Comparison of ENCODE assay signal across 2 cellular contexts in genomic region chr1:109197163-109198042, GRCh38.
A peak's percentile ranks its signal among the peaks of the same experiment; 100 is the strongest.
TF ChIP-seq lines count a peak whose summit lies in the region.

No MANE protein-coding gene starts in this region.

TF ChIP-seq in HEK293, 187 proteins besides CTCF, POLR2A, EP300 and RAD21 (continued from another document):
- TF ChIP-seq ZNF280C (tag by site-specific recombination; IDR thresholded peaks at IDR 0.05) (no peak), ZNF529 (tag by site-specific recombination; IDR thresholded peaks at IDR 0.05; ENCODE audit: insufficient replicate concordance) (no peak), MYNN (tag by site-specific recombination; IDR thresholded peaks at IDR 0.05; ENCODE audit: borderline replicate concordance) (no peak), ZNF138 (tag by site-specific recombination; IDR thresholded peaks at IDR 0.05; ENCODE audit: borderline replicate concordance) (no peak), ZNF350 (tag by site-specific recombination; IDR thresholded peaks at IDR 0.05) (no peak), ZEB2 (tag by site-specific recombination; IDR thresholded peaks at IDR 0.05) (no peak)
- TF ChIP-seq, protein P1, sequence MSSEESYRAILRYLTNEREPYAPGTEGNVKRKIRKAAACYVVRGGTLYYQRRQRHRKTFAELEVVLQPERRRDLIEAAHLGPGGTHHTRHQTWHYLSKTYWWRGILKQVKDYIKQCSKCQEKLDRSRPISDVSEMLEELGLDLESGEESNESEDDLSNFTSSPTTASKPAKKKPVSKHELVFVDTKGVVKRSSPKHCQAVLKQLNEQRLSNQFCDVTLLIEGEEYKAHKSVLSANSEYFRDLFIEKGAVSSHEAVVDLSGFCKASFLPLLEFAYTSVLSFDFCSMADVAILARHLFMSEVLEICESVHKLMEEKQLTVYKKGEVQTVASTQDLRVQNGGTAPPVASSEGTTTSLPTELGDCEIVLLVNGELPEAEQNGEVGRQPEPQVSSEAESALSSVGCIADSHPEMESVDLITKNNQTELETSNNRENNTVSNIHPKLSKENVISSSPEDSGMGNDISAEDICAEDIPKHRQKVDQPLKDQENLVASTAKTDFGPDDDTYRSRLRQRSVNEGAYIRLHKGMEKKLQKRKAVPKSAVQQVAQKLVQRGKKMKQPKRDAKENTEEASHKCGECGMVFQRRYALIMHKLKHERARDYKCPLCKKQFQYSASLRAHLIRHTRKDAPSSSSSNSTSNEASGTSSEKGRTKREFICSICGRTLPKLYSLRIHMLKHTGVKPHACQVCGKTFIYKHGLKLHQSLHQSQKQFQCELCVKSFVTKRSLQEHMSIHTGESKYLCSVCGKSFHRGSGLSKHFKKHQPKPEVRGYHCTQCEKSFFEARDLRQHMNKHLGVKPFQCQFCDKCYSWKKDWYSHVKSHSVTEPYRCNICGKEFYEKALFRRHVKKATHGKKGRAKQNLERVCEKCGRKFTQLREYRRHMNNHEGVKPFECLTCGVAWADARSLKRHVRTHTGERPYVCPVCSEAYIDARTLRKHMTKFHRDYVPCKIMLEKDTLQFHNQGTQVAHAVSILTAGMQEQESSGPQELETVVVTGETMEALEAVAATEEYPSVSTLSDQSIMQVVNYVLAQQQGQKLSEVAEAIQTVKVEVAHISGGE (tag by site-specific recombination; conservative IDR thresholded peaks at IDR 0.05; ENCODE audit: low read depth) = no peak
TF ChIP-seq in HEK293: peak in this region for 11.

TF ChIP-seq in HepG2, 621 proteins besides CTCF, POLR2A, EP300 and RAD21 (continued from another document and continues in another):
- TF ChIP-seq, protein P2, sequence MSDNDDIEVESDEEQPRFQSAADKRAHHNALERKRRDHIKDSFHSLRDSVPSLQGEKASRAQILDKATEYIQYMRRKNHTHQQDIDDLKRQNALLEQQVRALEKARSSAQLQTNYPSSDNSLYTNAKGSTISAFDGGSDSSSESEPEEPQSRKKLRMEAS (IDR thresholded peaks at IDR 0.05) = no peak
- TF ChIP-seq SOX6 (IDR thresholded peaks at IDR 0.05) = no peak
- no peak for TF ChIP-seq SOX6 (CRISPR knock-in tag; IDR thresholded peaks at IDR 0.05)
- TF ChIP-seq ZNF788 (CRISPR knock-in tag; IDR thresholded peaks at IDR 0.05; ENCODE audit: borderline replicate concordance) = no peak
- no peak for TF ChIP-seq AHDC1 (CRISPR knock-in tag; IDR thresholded peaks at IDR 0.05; ENCODE audit: borderline replicate concordance)
- TF ChIP-seq, protein P3, sequence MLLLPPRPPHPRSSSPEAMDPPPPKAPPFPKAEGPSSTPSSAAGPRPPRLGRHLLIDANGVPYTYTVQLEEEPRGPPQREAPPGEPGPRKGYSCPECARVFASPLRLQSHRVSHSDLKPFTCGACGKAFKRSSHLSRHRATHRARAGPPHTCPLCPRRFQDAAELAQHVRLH (CRISPR knock-in tag; IDR thresholded peaks at IDR 0.05; ENCODE audit: borderline replicate concordance, low read depth) = no peak
- TF ChIP-seq ZNF318 (CRISPR knock-in tag; IDR thresholded peaks at IDR 0.05) = no peak
- TF ChIP-seq ZNF121 (CRISPR knock-in tag; IDR thresholded peaks at IDR 0.05) = peak; percentile 52; the same call in 1 of the 2 replicates
- TF ChIP-seq ZNF138 (CRISPR knock-in tag; IDR thresholded peaks at IDR 0.05; ENCODE audit: low read depth) = no peak
- TF ChIP-seq ZNF576 (CRISPR knock-in tag; IDR thresholded peaks at IDR 0.05) = no peak
- TF ChIP-seq DNMT1 (CRISPR knock-in tag; IDR thresholded peaks at IDR 0.05) = no peak
- no peak for TF ChIP-seq PITX1 (CRISPR knock-in tag; IDR thresholded peaks at IDR 0.05)
- TF ChIP-seq ZNF780A (CRISPR knock-in tag; IDR thresholded peaks at IDR 0.05) = no peak
- TF ChIP-seq MIXL1 (CRISPR knock-in tag; IDR thresholded peaks at IDR 0.05) = no peak
- 0 out of 2 replicates have a peak, but pooled peaks have one; percentile 25 for TF ChIP-seq YEATS4 (CRISPR knock-in tag; IDR thresholded peaks at IDR 0.05; ENCODE audit: borderline replicate concordance)
- TF ChIP-seq, protein P4, sequence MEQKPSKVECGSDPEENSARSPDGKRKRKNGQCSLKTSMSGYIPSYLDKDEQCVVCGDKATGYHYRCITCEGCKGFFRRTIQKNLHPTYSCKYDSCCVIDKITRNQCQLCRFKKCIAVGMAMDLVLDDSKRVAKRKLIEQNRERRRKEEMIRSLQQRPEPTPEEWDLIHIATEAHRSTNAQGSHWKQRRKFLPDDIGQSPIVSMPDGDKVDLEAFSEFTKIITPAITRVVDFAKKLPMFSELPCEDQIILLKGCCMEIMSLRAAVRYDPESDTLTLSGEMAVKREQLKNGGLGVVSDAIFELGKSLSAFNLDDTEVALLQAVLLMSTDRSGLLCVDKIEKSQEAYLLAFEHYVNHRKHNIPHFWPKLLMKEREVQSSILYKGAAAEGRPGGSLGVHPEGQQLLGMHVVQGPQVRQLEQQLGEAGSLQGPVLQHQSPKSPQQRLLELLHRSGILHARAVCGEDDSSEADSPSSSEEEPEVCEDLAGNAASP (CRISPR knock-in tag; IDR thresholded peaks at IDR 0.05; ENCODE audit: borderline replicate concordance) = no peak
- TF ChIP-seq, protein P5, sequence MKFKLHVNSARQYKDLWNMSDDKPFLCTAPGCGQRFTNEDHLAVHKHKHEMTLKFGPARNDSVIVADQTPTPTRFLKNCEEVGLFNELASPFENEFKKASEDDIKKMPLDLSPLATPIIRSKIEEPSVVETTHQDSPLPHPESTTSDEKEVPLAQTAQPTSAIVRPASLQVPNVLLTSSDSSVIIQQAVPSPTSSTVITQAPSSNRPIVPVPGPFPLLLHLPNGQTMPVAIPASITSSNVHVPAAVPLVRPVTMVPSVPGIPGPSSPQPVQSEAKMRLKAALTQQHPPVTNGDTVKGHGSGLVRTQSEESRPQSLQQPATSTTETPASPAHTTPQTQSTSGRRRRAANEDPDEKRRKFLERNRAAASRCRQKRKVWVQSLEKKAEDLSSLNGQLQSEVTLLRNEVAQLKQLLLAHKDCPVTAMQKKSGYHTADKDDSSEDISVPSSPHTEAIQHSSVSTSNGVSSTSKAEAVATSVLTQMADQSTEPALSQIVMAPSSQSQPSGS (CRISPR knock-in tag; IDR thresholded peaks at IDR 0.05) = no peak
- no peak for TF ChIP-seq ERF (CRISPR knock-in tag; IDR thresholded peaks at IDR 0.05)
- TF ChIP-seq ZNF639 (CRISPR knock-in tag; conservative IDR thresholded peaks at IDR 0.05) = no peak
- TF ChIP-seq HDAC1 (CRISPR knock-in tag; IDR thresholded peaks at IDR 0.05) = peak; percentile 47
- TF ChIP-seq, protein P6, sequence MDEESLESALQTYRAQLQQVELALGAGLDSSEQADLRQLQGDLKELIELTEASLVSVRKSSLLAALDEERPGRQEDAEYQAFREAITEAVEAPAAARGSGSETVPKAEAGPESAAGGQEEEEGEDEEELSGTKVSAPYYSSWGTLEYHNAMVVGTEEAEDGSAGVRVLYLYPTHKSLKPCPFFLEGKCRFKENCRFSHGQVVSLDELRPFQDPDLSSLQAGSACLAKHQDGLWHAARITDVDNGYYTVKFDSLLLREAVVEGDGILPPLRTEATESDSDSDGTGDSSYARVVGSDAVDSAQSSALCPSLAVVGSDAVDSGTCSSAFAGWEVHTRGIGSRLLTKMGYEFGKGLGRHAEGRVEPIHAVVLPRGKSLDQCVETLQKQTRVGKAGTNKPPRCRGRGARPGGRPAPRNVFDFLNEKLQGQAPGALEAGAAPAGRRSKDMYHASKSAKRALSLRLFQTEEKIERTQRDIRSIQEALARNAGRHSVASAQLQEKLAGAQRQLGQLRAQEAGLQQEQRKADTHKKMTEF (CRISPR knock-in tag; IDR thresholded peaks at IDR 0.05) = no peak
